In genomic region chr16:70930757-70931156, GRCh38 we compare ENCODE assay signal across 6 cellular contexts.
DNase-seq lines count a peak whose midpoint lies in the region; ATAC-seq, FAIRE-seq and TF ChIP-seq lines count a peak whose summit lies in the region.
"Not testable (repeated sequence)": the region's sequence is repeated elsewhere in the genome, so short reads cannot be mapped to it uniquely, and the experiment has no call there.

No MANE protein-coding gene starts in this region.

- not testable (repeated sequence) for H3K27me3 Mint-ChIP-seq in activated CD4-positive, alpha-beta T cell treated with anti-CD3 and anti-CD28 coated beads for 36 hours; stimulated activated naive B cell treated with anti-CD40 and anti-IgM and Interleukin-4, amounts not matched to agents 10 μg/mL and 1 μg/mL and 100 μg/mL, for 72 hours; stimulated activated naive CD8-positive, alpha-beta T cell treated with anti-CD3 and anti-CD28 coated beads, Interleukin-15, amount 100 ng/mL, for 72 hours

- H3K4me1 ChIP-seq in PC-3 (ENCODE audit: insufficient read depth, low read length); endothelial cell of umbilical vein (ENCODE audit: control insufficient read depth, extremely low read depth, insufficient read depth, low read length): not testable (repeated sequence)

- not testable (repeated sequence) for H3K36me3 ChIP-seq in PC-3 (ENCODE audit: low read depth, low read length); endothelial cell of umbilical vein (ENCODE audit: control insufficient read depth in 2 of 2, extremely low read depth in 1 of 2, insufficient read depth in 2 of 2, low read length in 2 of 2)

- dilution Hi-C loops in endothelial cell of umbilical vein (cut with MboI; ENCODE audit: extremely low pct_ligation_motif_present, low sequenced_read_pairs) = not testable (repeated sequence)

- not testable (repeated sequence) for H3K27ac ChIP-seq in PC-3 (ENCODE audit: low read length); endothelial cell of umbilical vein (ENCODE audit: insufficient read depth, low read depth, low read length)

- not testable (repeated sequence) for H3K9me3 ChIP-seq in PC-3 (ENCODE audit: low read length); endothelial cell of umbilical vein (replicated peaks; ENCODE audit: control insufficient read depth, insufficient read depth, low read length)

- not testable (repeated sequence) for H3K27me3 ChIP-seq in PC-3 (ENCODE audit: low read length); endothelial cell of umbilical vein (ENCODE audit: control insufficient read depth in 2 of 2, insufficient read depth in 2 of 2, low read length in 2 of 2)

- not testable (repeated sequence) for H3K4me1 Mint-ChIP-seq in activated CD4-positive, alpha-beta T cell treated with anti-CD3 and anti-CD28 coated beads for 36 hours; stimulated activated naive B cell treated with anti-CD40 and anti-IgM and Interleukin-4, amounts not matched to agents 10 μg/mL and 1 μg/mL and 100 μg/mL, for 72 hours; stimulated activated naive CD8-positive, alpha-beta T cell treated with anti-CD3 and anti-CD28 coated beads, Interleukin-15, amount 100 ng/mL, for 72 hours

- intact Hi-C loops in PC-3 (cut with micrococcal nuclease); activated CD4-positive, alpha-beta T cell treated with anti-CD3 and anti-CD28 coated beads for 36 hours (cut with DNase I, micrococcal nuclease); endothelial cell of umbilical vein (cut with micrococcal nuclease): not testable (repeated sequence)

- POLR2A ChIA-PET in PC-3 (lab: Charles Lee; ENCODE audit: unreplicated experiment); activated CD4-positive, alpha-beta T cell treated with anti-CD3 and anti-CD28 coated beads for 36 hours (lab: Charles Lee); endothelial cell of umbilical vein (lab: Charles Lee): not testable (repeated sequence)

- H4K20me1 ChIP-seq in PC-3 (ENCODE audit: low read length); endothelial cell of umbilical vein (replicated peaks; ENCODE audit: control insufficient read depth, extremely low read depth, insufficient read depth, low read length): not testable (repeated sequence)

- not testable (repeated sequence) for FAIRE-seq in endothelial cell of umbilical vein (lab: Jason Lieb, UNC)

- H3K9me1 ChIP-seq in endothelial cell of umbilical vein (replicated peaks; ENCODE audit: control insufficient read depth, extremely low read depth, insufficient read depth, low read length) = not testable (repeated sequence)

- H3K4me2 ChIP-seq in PC-3 (ENCODE audit: low read length); endothelial cell of umbilical vein (ENCODE audit: insufficient read depth, low read length): not testable (repeated sequence)

- H3K79me2 ChIP-seq in PC-3 (ENCODE audit: low read length); endothelial cell of umbilical vein (ENCODE audit: control insufficient read depth, insufficient read depth, low read length): not testable (repeated sequence)

- H3K9ac ChIP-seq in PC-3 (ENCODE audit: low read length); endothelial cell of umbilical vein (replicated peaks; ENCODE audit: extremely low read depth, insufficient read depth, low read length): not testable (repeated sequence)

- H3K9me2 ChIP-seq in PC-3 (replicated peaks; ENCODE audit: low read length) = not testable (repeated sequence)

- not testable (repeated sequence) for H3K36me3 Mint-ChIP-seq in activated CD4-positive, alpha-beta T cell treated with anti-CD3 and anti-CD28 coated beads for 36 hours (ENCODE audit: low read depth); activated naive CD4-positive, alpha-beta T cell treated with anti-CD3 and anti-CD28 coated beads, Interleukin-2, amount 50 U/mL, for 72 hours; stimulated activated naive B cell treated with anti-CD40 and anti-IgM and Interleukin-4, amounts not matched to agents 10 μg/mL and 1 μg/mL and 100 μg/mL, for 72 hours

- not testable (repeated sequence) for DNase-seq in PC-3; activated CD4-positive, alpha-beta T cell treated with anti-CD3 and anti-CD28 coated beads for 36 hours; activated naive CD4-positive, alpha-beta T cell treated with anti-CD3 and anti-CD28 coated beads, Interleukin-2, amount 50 U/mL, for 72 hours (ENCODE audit: low spot score in 2 of 2); endothelial cell of umbilical vein (ENCODE audit: low read depth, low spot score); stimulated activated naive B cell treated with anti-CD40 and anti-IgM and Interleukin-4, amounts not matched to agents 10 μg/mL and 1 μg/mL and 100 μg/mL, for 72 hours; stimulated activated naive CD8-positive, alpha-beta T cell treated with anti-CD3 and anti-CD28 coated beads, Interleukin-15, amount 100 ng/mL, for 72 hours

- 0 out of 2 replicates have a peak, but pooled peaks have one; percentile 37 for ATAC-seq in PC-3
- peak; percentile 65 for ATAC-seq in activated CD4-positive, alpha-beta T cell treated with anti-CD3 and anti-CD28 coated beads for 36 hours
- peak; percentile 72 to 93 for ATAC-seq in activated naive CD4-positive, alpha-beta T cell treated with anti-CD3 and anti-CD28 coated beads, Interleukin-2, amount 50 U/mL, for 72 hours
- peak; percentile 36 to 81 for ATAC-seq in stimulated activated naive B cell treated with anti-CD40 and anti-IgM and Interleukin-4, amounts not matched to agents 10 μg/mL and 1 μg/mL and 100 μg/mL, for 72 hours (replicated peaks)
- peak; percentile 52 for ATAC-seq in stimulated activated naive CD8-positive, alpha-beta T cell treated with anti-CD3 and anti-CD28 coated beads, Interleukin-15, amount 100 ng/mL, for 72 hours

- H2AFZ ChIP-seq in PC-3 (ENCODE audit: low read length); endothelial cell of umbilical vein (ENCODE audit: low read depth, low read length): not testable (repeated sequence)

- not testable (repeated sequence) for H3K27ac Mint-ChIP-seq in activated CD4-positive, alpha-beta T cell treated with anti-CD3 and anti-CD28 coated beads for 36 hours; activated naive CD4-positive, alpha-beta T cell treated with anti-CD3 and anti-CD28 coated beads, Interleukin-2, amount 50 U/mL, for 72 hours; stimulated activated naive B cell treated with anti-CD40 and anti-IgM and Interleukin-4, amounts not matched to agents 10 μg/mL and 1 μg/mL and 100 μg/mL, for 72 hours; stimulated activated naive CD8-positive, alpha-beta T cell treated with anti-CD3 and anti-CD28 coated beads, Interleukin-15, amount 100 ng/mL, for 72 hours

- not testable (repeated sequence) for H3K9me3 Mint-ChIP-seq in activated CD4-positive, alpha-beta T cell treated with anti-CD3 and anti-CD28 coated beads for 36 hours (ENCODE audit: low read depth); activated naive CD4-positive, alpha-beta T cell treated with anti-CD3 and anti-CD28 coated beads, Interleukin-2, amount 50 U/mL, for 72 hours; stimulated activated naive B cell treated with anti-CD40 and anti-IgM and Interleukin-4, amounts not matched to agents 10 μg/mL and 1 μg/mL and 100 μg/mL, for 72 hours; stimulated activated naive CD8-positive, alpha-beta T cell treated with anti-CD3 and anti-CD28 coated beads, Interleukin-15, amount 100 ng/mL, for 72 hours

- not testable (repeated sequence) for TF ChIP-seq POLR2A in endothelial cell of umbilical vein (IDR thresholded peaks at IDR 0.05; ENCODE audit: low read depth, low read length)

- CTCF ChIA-PET in PC-3 (lab: Charles Lee); activated CD4-positive, alpha-beta T cell treated with anti-CD3 and anti-CD28 coated beads for 36 hours (lab: Charles Lee); endothelial cell of umbilical vein (lab: Charles Lee): not testable (repeated sequence)

- TF ChIP-seq CTCF in PC-3 (conservative IDR thresholded peaks at IDR 0.05; ENCODE audit: low read depth, low read length); endothelial cell of umbilical vein (IDR thresholded peaks at IDR 0.05; ENCODE audit: extremely low read depth in 1 of 2, insufficient read depth in 1 of 2, low read depth in 1 of 2, low read length in 2 of 2): not testable (repeated sequence)

- not testable (repeated sequence) for BruUV-seq in PC-3 (replicated peaks; lab: Mats Ljungman, UMichigan); endothelial cell of umbilical vein (replicated peaks; lab: Mats Ljungman, UMichigan)

- not testable (repeated sequence) for H3F3A ChIP-seq in PC-3 (ENCODE audit: low read length, unreplicated experiment)

- H3K4me3 Mint-ChIP-seq in activated CD4-positive, alpha-beta T cell treated with anti-CD3 and anti-CD28 coated beads for 36 hours; stimulated activated naive B cell treated with anti-CD40 and anti-IgM and Interleukin-4, amounts not matched to agents 10 μg/mL and 1 μg/mL and 100 μg/mL, for 72 hours; stimulated activated naive CD8-positive, alpha-beta T cell treated with anti-CD3 and anti-CD28 coated beads, Interleukin-15, amount 100 ng/mL, for 72 hours: not testable (repeated sequence)

- H3K4me3 ChIP-seq in PC-3 (ENCODE audit: low read length); endothelial cell of umbilical vein (replicated peaks in 1 of 3; ENCODE audit: insufficient read depth in 1 of 3, low read depth in 1 of 3, low read length in 3 of 3): not testable (repeated sequence)

TF ChIP-seq in endothelial cell of umbilical vein, 7 proteins besides CTCF, POLR2A, EP300 and RAD21:
- peak; percentile 22 for TF ChIP-seq FOS (IDR thresholded peaks at IDR 0.05; ENCODE audit: borderline replicate concordance, insufficient read depth, low read length)
